21 cellular contexts compared by ENCODE assay signal in the genomic region with DNA sequence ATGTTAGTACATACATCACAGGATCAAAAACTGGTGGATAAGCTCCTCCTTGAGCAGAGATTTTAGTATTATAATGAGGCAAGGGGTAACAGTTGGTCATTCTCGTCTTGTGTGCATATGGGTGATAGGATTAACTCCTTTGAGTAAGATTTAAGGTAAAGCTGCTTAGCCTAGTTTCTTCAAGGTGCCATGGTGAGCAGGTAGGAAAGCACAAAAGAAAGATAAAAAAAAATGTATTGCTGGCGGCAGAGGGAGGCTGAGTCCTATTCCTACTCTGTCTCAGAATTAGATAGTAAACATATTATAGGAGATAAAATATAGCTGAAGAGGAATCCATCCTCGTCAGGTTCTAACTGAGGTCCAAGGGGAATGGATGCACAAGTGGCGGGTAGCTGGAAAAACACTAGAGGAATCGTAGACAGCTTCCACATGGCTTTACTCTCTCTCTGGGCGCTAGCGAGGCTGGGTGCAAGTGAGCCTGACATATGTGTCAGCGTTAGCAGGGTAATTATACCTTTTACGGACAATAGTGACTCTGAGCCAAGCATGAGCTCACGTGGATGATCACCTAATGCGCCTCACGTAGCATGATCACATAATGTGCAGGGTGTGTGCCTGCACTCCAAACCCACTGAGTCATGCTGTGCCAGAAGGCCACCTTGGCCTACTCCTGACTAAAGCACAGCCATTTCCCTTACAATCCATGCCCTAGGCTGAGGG.
"Had no signal": no experiment of that assay in that cellular context is flagged by ENCODE, and none has a peak within 500 bp of the region (broad histone marks: within the 10 kb centered on the region; RNA-seq: fewer than 3 reads in every experiment).

No MANE protein-coding gene starts in this region.

- H3K4me3 ChIP-seq: colonic mucosa, dorsolateral prefrontal cortex, gastrocnemius medialis, heart right ventricle, psoas muscle, spleen had no signal

- ATAC-seq: esophagus mucosa; gastrocnemius medialis; heart right ventricle; naive thymus-derived CD4-positive, alpha-beta T cell; psoas muscle; sciatic nerve; stimulated activated naive B cell treated with anti-CD40 and anti-IgM and Interleukin-4, amounts not matched to agents 10 μg/mL and 1 μg/mL and 100 μg/mL, for 72 hours had no signal

- H3K9me3 ChIP-seq: colonic mucosa, gastrocnemius medialis, psoas muscle had no signal

- H3K27me3 ChIP-seq: colonic mucosa, dorsolateral prefrontal cortex, gastrocnemius medialis, heart right ventricle, neutrophil, spleen had no signal

- H3K4me1 ChIP-seq: colonic mucosa, gastrocnemius medialis, heart right ventricle, psoas muscle, spleen had no signal

- DNase-seq: colonic mucosa; dorsolateral prefrontal cortex; effector CD8-positive, alpha-beta T cell; gastrocnemius medialis; heart right ventricle; hypothalamus; kidney glomerular epithelial cell; mesendoderm; naive thymus-derived CD4-positive, alpha-beta T cell; nephron progenitor cell; psoas muscle; retina; spleen; stimulated activated CD4-positive, alpha-beta T cell treated with anti-CD3 and anti-CD28 coated beads, Interleukin-15, amount 100 ng/mL, for 24 hours; stimulated activated CD4-positive, alpha-beta T cell treated with anti-CD3 and anti-CD28 coated beads, Interleukin-1b, Interleukin-23, amount 100 ng/mL, for 48 hours; stimulated activated CD4-positive, alpha-beta T cell treated with anti-CD3 and anti-CD28 coated beads, Interleukin-4, amount 100 ng/mL, for 4 hours; stimulated activated naive B cell treated with anti-CD40 and anti-IgM and Interleukin-4, amounts not matched to agents 10 μg/mL and 1 μg/mL and 100 μg/mL, for 72 hours; trophoblast cell had no signal

- H3K27ac ChIP-seq: colonic mucosa, dorsolateral prefrontal cortex, gastrocnemius medialis, heart right ventricle, neutrophil, psoas muscle, spleen had no signal

- H3K36me3 ChIP-seq: colonic mucosa, gastrocnemius medialis, heart right ventricle, neutrophil, spleen had no signal
